18 cellular contexts compared by ENCODE assay signal in genomic region chr12:46671102-46671501, GRCh38.
"Had no signal": no experiment of that assay in that cellular context is flagged by ENCODE, and none has a peak within 500 bp of the region (broad histone marks: within the 10 kb centered on the region; RNA-seq: fewer than 3 reads in every experiment).

No MANE protein-coding gene starts in this region.

- H3K9me3 ChIP-seq: colonic mucosa, esophagus squamous epithelium, mucosa of descending colon, neutrophil, thoracic aorta had no signal

- DNase-seq: caudate nucleus; colonic mucosa; dermis blood vessel endothelial cell; esophagus squamous epithelium; foreskin melanocyte; heart left ventricle; hippocampal formation; mammary epithelial cell; mucosa of descending colon; naive thymus-derived CD8-positive, alpha-beta T cell; posterior cingulate gyrus; right cardiac atrium; stimulated activated CD4-positive, alpha-beta T cell treated with anti-CD3 and anti-CD28 coated beads, Interleukin-4, amount 100 ng/mL, for 1 hour; trophoblast cell had no signal

- H3K4me1 ChIP-seq: colonic mucosa had no signal

- H3K27ac Mint-ChIP-seq: naive thymus-derived CD8-positive, alpha-beta T cell; stimulated activated memory B cell treated with anti-CD40 and anti-IgM and Interleukin-4, amounts not matched to agents 10 μg/mL and 1 μg/mL and 100 μg/mL, for 72 hours; stimulated activated naive CD8-positive, alpha-beta T cell treated with anti-CD3 and anti-CD28 coated beads, Interleukin-15, Interleukin-2, amounts not matched to agents 100 ng/mL and 50 ng/mL, for 24 hours had no signal

- ATAC-seq: mucosa of descending colon; naive thymus-derived CD8-positive, alpha-beta T cell; stimulated activated memory B cell treated with anti-CD40 and anti-IgM and Interleukin-4, amounts not matched to agents 10 μg/mL and 1 μg/mL and 100 μg/mL, for 72 hours had no signal

- H3K4me3 ChIP-seq: colonic mucosa, esophagus squamous epithelium, heart left ventricle, mucosa of descending colon, thoracic aorta had no signal

- H3K9me3 Mint-ChIP-seq: stimulated activated naive CD8-positive, alpha-beta T cell treated with anti-CD3 and anti-CD28 coated beads, Interleukin-15, Interleukin-2, amounts not matched to agents 100 ng/mL and 50 ng/mL, for 24 hours had no signal

- H3K27ac ChIP-seq: colonic mucosa, esophagus squamous epithelium, heart left ventricle, neutrophil, thoracic aorta had no signal

- H3K4me1 Mint-ChIP-seq: stimulated activated memory B cell treated with anti-CD40 and anti-IgM and Interleukin-4, amounts not matched to agents 10 μg/mL and 1 μg/mL and 100 μg/mL, for 72 hours had no signal

- H3K27me3 ChIP-seq: colonic mucosa, esophagus squamous epithelium, heart left ventricle, neutrophil had no signal

- H3K36me3 ChIP-seq: colonic mucosa, esophagus squamous epithelium, heart left ventricle, neutrophil, thoracic aorta had no signal

- H3K4me3 Mint-ChIP-seq: naive thymus-derived CD8-positive, alpha-beta T cell; stimulated activated memory B cell treated with anti-CD40 and anti-IgM and Interleukin-4, amounts not matched to agents 10 μg/mL and 1 μg/mL and 100 μg/mL, for 72 hours; stimulated activated naive CD8-positive, alpha-beta T cell treated with anti-CD3 and anti-CD28 coated beads, Interleukin-15, Interleukin-2, amounts not matched to agents 100 ng/mL and 50 ng/mL, for 24 hours had no signal

- H3K27me3 Mint-ChIP-seq: naive thymus-derived CD8-positive, alpha-beta T cell; stimulated activated memory B cell treated with anti-CD40 and anti-IgM and Interleukin-4, amounts not matched to agents 10 μg/mL and 1 μg/mL and 100 μg/mL, for 72 hours; stimulated activated naive CD8-positive, alpha-beta T cell treated with anti-CD3 and anti-CD28 coated beads, Interleukin-15, Interleukin-2, amounts not matched to agents 100 ng/mL and 50 ng/mL, for 24 hours had no signal
